Comparison of ENCODE assay signal across 31 cellular contexts in genomic region chr7:112307506-112307905, GRCh38.
"Had no signal": no experiment of that assay in that cellular context is flagged by ENCODE, and none has a peak within 500 bp of the region (broad histone marks: within the 10 kb centered on the region; RNA-seq: fewer than 3 reads in every experiment).

No MANE protein-coding gene starts in this region.

- ATAC-seq: activated CD4-positive, alpha-beta T cell treated with anti-CD3 and anti-CD28 coated beads for 36 hours; activated CD8-positive, alpha-beta memory T cell treated with anti-CD3 and anti-CD28 coated beads, Interleukin-2, amount 10 ng/mL, durations not matched to agents 7 days and 5 days; activated CD8-positive, alpha-beta T cell treated with anti-CD3 and anti-CD28 coated beads, Interleukin-2, amount 10 ng/mL, durations not matched to agents 7 days and 5 days; activated naive CD8-positive, alpha-beta T cell treated with anti-CD3 and anti-CD28 coated beads, Interleukin-2, amount 50 U/mL, for 24 hours; body of pancreas; T-helper 17 cell had no signal

- H3K9me3 Mint-ChIP-seq: activated naive CD4-positive, alpha-beta T cell treated with anti-CD3 and anti-CD28 coated beads, Interleukin-2, amount 50 U/mL, for 24 hours had no signal

- H3K4me3 ChIP-seq: adrenal gland, body of pancreas, cardiac muscle cell, colonic mucosa, esophagus muscularis mucosa had no signal

- H3K4me1 ChIP-seq: adrenal gland, body of pancreas, colonic mucosa, esophagus muscularis mucosa had no signal

- H3K27me3 Mint-ChIP-seq: activated CD4-positive, alpha-beta memory T cell treated with anti-CD3 and anti-CD28 coated beads for 36 hours; activated CD4-positive, alpha-beta T cell treated with anti-CD3 and anti-CD28 coated beads for 36 hours; activated CD4-positive, alpha-beta T cell treated with anti-CD3 and anti-CD28 coated beads, Interleukin-2, amount 10 ng/mL, durations not matched to agents 24 days and 14 days; activated CD8-positive, alpha-beta memory T cell treated with anti-CD3 and anti-CD28 coated beads, Interleukin-2, amount 10 ng/mL, durations not matched to agents 7 days and 5 days; activated naive CD4-positive, alpha-beta T cell treated with anti-CD3 and anti-CD28 coated beads, Interleukin-2, amount 50 U/mL, for 24 hours; activated naive CD8-positive, alpha-beta T cell treated with anti-CD3 and anti-CD28 coated beads for 36 hours; activated naive CD8-positive, alpha-beta T cell treated with anti-CD3 and anti-CD28 coated beads, Interleukin-2, amount 50 U/mL, for 24 hours; T-helper 17 cell had no signal

- H3K27ac Mint-ChIP-seq: activated CD4-positive, alpha-beta memory T cell treated with anti-CD3 and anti-CD28 coated beads for 36 hours; activated CD4-positive, alpha-beta T cell treated with anti-CD3 and anti-CD28 coated beads for 36 hours; activated CD4-positive, alpha-beta T cell treated with anti-CD3 and anti-CD28 coated beads, Interleukin-2, amount 10 ng/mL, durations not matched to agents 24 days and 14 days; activated CD8-positive, alpha-beta memory T cell treated with anti-CD3 and anti-CD28 coated beads, Interleukin-2, amount 10 ng/mL, durations not matched to agents 7 days and 5 days; activated CD8-positive, alpha-beta T cell treated with anti-CD3 and anti-CD28 coated beads, Interleukin-2, amount 10 ng/mL, durations not matched to agents 7 days and 5 days; activated naive CD4-positive, alpha-beta T cell treated with anti-CD3 and anti-CD28 coated beads for 36 hours; activated naive CD4-positive, alpha-beta T cell treated with anti-CD3 and anti-CD28 coated beads, Interleukin-2, amount 50 U/mL, for 24 hours; activated naive CD8-positive, alpha-beta T cell treated with anti-CD3 and anti-CD28 coated beads for 36 hours; activated naive CD8-positive, alpha-beta T cell treated with anti-CD3 and anti-CD28 coated beads, Interleukin-2, amount 50 U/mL, for 24 hours; activated T-helper 1 cell treated with anti-CD3 and anti-CD28 coated beads, Interleukin-12 subunit alpha, Interleukin-12 subunit beta, Interleukin-2, Interleukin-4 antibody, amounts not matched to agents 30 ng/mL and 10 ng/mL and 1 ng/mL, durations not matched to agents 14 hours and 24 hours and 36 hours; activated T-helper 2 cell treated with anti-CD3 and anti-CD28 coated beads, Interferon-gamma antibody, Interleukin-2, Interleukin-4, amounts not matched to agents 10 μg/mL and 5 μg/mL and 100 μg/mL, durations not matched to agents 14 hours and 24 hours and 36 hours; endodermal cell; T-helper 17 cell; T-helper 2 cell treated with Interferon-gamma antibody and Interleukin-4, amounts not matched to agents 5 μg/mL and 100 μg/mL, for 36 hours had no signal

- DNase-seq: activated CD4-positive, alpha-beta memory T cell treated with anti-CD3 and anti-CD28 coated beads for 36 hours; activated CD4-positive, alpha-beta T cell treated with anti-CD3 and anti-CD28 coated beads for 36 hours; activated CD4-positive, alpha-beta T cell treated with anti-CD3 and anti-CD28 coated beads, Interleukin-2, amount 10 ng/mL, durations not matched to agents 24 days and 14 days; activated CD4-positive, CD25-positive, alpha-beta regulatory T cell; activated CD4-positive, CD25-positive, alpha-beta regulatory T cell treated with anti-CD3 and anti-CD28 coated beads, Interleukin-2, amount 50 U/mL, for 72 hours; activated CD8-positive, alpha-beta memory T cell treated with anti-CD3 and anti-CD28 coated beads, Interleukin-2, amount 10 ng/mL, durations not matched to agents 7 days and 5 days; activated CD8-positive, alpha-beta memory T cell treated with anti-CD3 and anti-CD28 coated beads, Interleukin-2, amount 50 U/mL, for 4 hours; activated CD8-positive, alpha-beta T cell treated with anti-CD3 and anti-CD28 coated beads, Interleukin-2, amount 10 ng/mL, durations not matched to agents 7 days and 5 days; activated effector memory CD4-positive, alpha-beta T cell treated with anti-CD3 and anti-CD28 coated beads, Interleukin-2, amount 50 U/mL, for 16 hours; activated naive CD4-positive, alpha-beta T cell treated with anti-CD3 and anti-CD28 coated beads for 36 hours; activated naive CD8-positive, alpha-beta T cell treated with anti-CD3 and anti-CD28 coated beads for 36 hours; activated naive CD8-positive, alpha-beta T cell treated with anti-CD3 and anti-CD28 coated beads, Interleukin-2, amount 50 U/mL, for 24 hours; activated T-cell treated with anti-CD3 and anti-CD28 coated beads, Interleukin-2, amount 50 U/mL, for 1 hour; activated T-cell treated with anti-CD3 and anti-CD28 coated beads, Interleukin-2, amount 50 U/mL, for 48 hours; adrenal gland; aorta; body of pancreas; central memory CD4-positive, alpha-beta T cell; cerebellar nuclear complex; colonic mucosa; effector memory CD4-positive, alpha-beta T cell; endodermal cell; T-helper 1 cell; T-helper 17 cell had no signal

- H3K36me3 ChIP-seq: adrenal gland, cardiac muscle cell, colonic mucosa had no signal

- FAIRE-seq: frontal cortex had no signal

- H3K9me3 ChIP-seq: adrenal gland, body of pancreas, colonic mucosa, esophagus muscularis mucosa had no signal

- H3K27ac ChIP-seq: adrenal gland, body of pancreas, cardiac muscle cell, colonic mucosa, esophagus muscularis mucosa had no signal

- H3K27me3 ChIP-seq: adrenal gland, body of pancreas, cardiac muscle cell, colonic mucosa, esophagus muscularis mucosa had no signal

- H3K4me3 Mint-ChIP-seq: activated CD4-positive, alpha-beta memory T cell treated with anti-CD3 and anti-CD28 coated beads for 36 hours; activated CD4-positive, alpha-beta T cell treated with anti-CD3 and anti-CD28 coated beads for 36 hours; activated CD4-positive, alpha-beta T cell treated with anti-CD3 and anti-CD28 coated beads, Interleukin-2, amount 10 ng/mL, durations not matched to agents 24 days and 14 days; activated CD8-positive, alpha-beta memory T cell treated with anti-CD3 and anti-CD28 coated beads, Interleukin-2, amount 10 ng/mL, durations not matched to agents 7 days and 5 days; activated CD8-positive, alpha-beta T cell treated with anti-CD3 and anti-CD28 coated beads, Interleukin-2, amount 10 ng/mL, durations not matched to agents 7 days and 5 days; activated naive CD4-positive, alpha-beta T cell treated with anti-CD3 and anti-CD28 coated beads for 36 hours; activated naive CD4-positive, alpha-beta T cell treated with anti-CD3 and anti-CD28 coated beads, Interleukin-2, amount 50 U/mL, for 24 hours; activated naive CD8-positive, alpha-beta T cell treated with anti-CD3 and anti-CD28 coated beads for 36 hours; activated naive CD8-positive, alpha-beta T cell treated with anti-CD3 and anti-CD28 coated beads, Interleukin-2, amount 50 U/mL, for 24 hours; activated T-helper 1 cell treated with anti-CD3 and anti-CD28 coated beads, Interleukin-12 subunit alpha, Interleukin-12 subunit beta, Interleukin-2, Interleukin-4 antibody, amounts not matched to agents 30 ng/mL and 10 ng/mL and 1 ng/mL, durations not matched to agents 14 hours and 24 hours and 36 hours; endodermal cell; T-helper 17 cell; T-helper 2 cell treated with Interferon-gamma antibody and Interleukin-4, amounts not matched to agents 5 μg/mL and 100 μg/mL, for 36 hours had no signal
